9 cellular contexts compared by ENCODE assay signal in genomic region chr5:133053463-133053862, GRCh38. TPM values are rescaled to one million over a fixed set of nuclear protein-coding genes. Genes with fewer than 3 reads are reported as not detected.
DNase-seq lines count a peak whose midpoint lies in the region; ATAC-seq and TF ChIP-seq lines count a peak whose summit lies in the region.
"Had no signal": no experiment of that assay in that cellular context is flagged by ENCODE, and none has a peak within 500 bp of the region (broad histone marks: within the 10 kb centered on the region; RNA-seq: fewer than 3 reads in every experiment).

No MANE protein-coding gene starts in this region.

- TF ChIP-seq POLR2A in tibial nerve (IDR thresholded peaks at IDR 0.05) = no peak

- 94 to 97% methylated on average over 17 of the region's 17 CpGs for WGBS in heart right ventricle, 2 donors
- WGBS in tibial nerve, 2 donors = 92% methylated on average over 17 of the region's 17 CpGs

- intact Hi-C loops in heart right ventricle (cut with DNase I) (loop anchor here in 3 of 10 donors (2.0 to 10.0 kb wide), 2 partner anchors 89 to 91 kb away; partner anchors contain the start of gene AFF4 (in 3 of the 3)), left cardiac atrium (cut with DNase I) (no loop called here), lower lobe of right lung (cut with DNase I) (no loop called here)

- peak overlapping the region in 8 of 10 donors; percentile 83 to 98 (median 94) for H3K4me3 ChIP-seq in heart right ventricle
- H3K4me3 ChIP-seq in astrocyte of the cerebellum (ENCODE audit: low read depth, low read length) = peak overlapping the region; percentile 97
- peak overlapping the region; percentile 90 for H3K4me3 ChIP-seq in lower lobe of right lung
- H3K4me3 ChIP-seq in tibial nerve = peak overlapping the region in 2 of 4 donors; percentile 94 to 97

- H3K27me3 ChIP-seq in heart right ventricle = no peaks in the 10 kb centered on the region
- no peaks in the 10 kb centered on the region for H3K27me3 ChIP-seq in lower lobe of right lung (ENCODE audit: low read depth)
- H3K27me3 ChIP-seq in tibial nerve = no peaks in the 10 kb centered on the region

- in situ Hi-C loops in astrocyte of the cerebellum (cut with HindIII; ENCODE audit: low sequenced_read_pairs) = no loop called here

- no peak for DNase-seq in heart right ventricle
- no peak for DNase-seq in left cardiac atrium
- DNase-seq in astrocyte of the cerebellum (ENCODE audit: low read depth) = no peak
- DNase-seq in lower lobe of right lung = no peak
- no peak for DNase-seq in H4 (ENCODE audit: low spot score)
- no peak for DNase-seq in stimulated activated CD4-positive, alpha-beta T cell treated with anti-CD3 and anti-CD28 coated beads, Interleukin-4, amount 100 ng/mL, for 1 hour
- no peak for DNase-seq in NCI-H2227 (lab: John Stamatoyannopoulos, UW; ENCODE audit: unreplicated experiment)
- DNase-seq in tibial nerve (ENCODE audit: low spot score in 2 of 2) = no peak
- DNase-seq: DMS79 had no signal

- TF ChIP-seq CTCF in heart right ventricle (IDR thresholded peaks at IDR 0.05) (no peak), astrocyte of the cerebellum (IDR thresholded peaks at IDR 0.05; ENCODE audit: low read depth, low read length, missing control alignments) (no peak), lower lobe of right lung (IDR thresholded peaks at IDR 0.05) (no peak), tibial nerve (IDR thresholded peaks at IDR 0.05) (no peak)

- peaks cover 6 to 82% (median 69%) of the 10 kb centered on the region in 9 donors for H3K4me1 ChIP-seq in heart right ventricle
- peaks cover 51% of the 10 kb centered on the region for H3K4me1 ChIP-seq in lower lobe of right lung
- H3K4me1 ChIP-seq in tibial nerve = peaks cover 0 to 65% (median 22%) of the 10 kb centered on the region in 4 donors

- no peak for TF ChIP-seq EP300 in tibial nerve (IDR thresholded peaks at IDR 0.05)

- H3K27ac ChIP-seq in heart right ventricle (no peak overlapping the region), lower lobe of right lung (no peak overlapping the region), tibial nerve (peak overlapping the region in 1 of 4 donors; percentile 98)

- no peaks in the 10 kb centered on the region for H3K36me3 ChIP-seq in heart right ventricle
- no peaks in the 10 kb centered on the region for H3K36me3 ChIP-seq in lower lobe of right lung
- no peaks in the 10 kb centered on the region for H3K36me3 ChIP-seq in tibial nerve

- ATAC-seq in heart right ventricle (no peak), left cardiac atrium (no peak), lower lobe of right lung (no peak)

- H3K9me3 ChIP-seq in heart right ventricle (no peaks in the 10 kb centered on the region), lower lobe of right lung (no peaks in the 10 kb centered on the region), tibial nerve (no peaks in the 10 kb centered on the region)

RNA-seq across cellular contexts. Expression of gene HSPA4, which starts 1.6 kb away (rescaled TPM):
- total RNA-seq in heart right ventricle = 100 to 1,000 TPM in 6 of 10 donors, 10 to 100 TPM in 4; 79.6 to 156 (median 111) TPM
- 100 to 1,000 TPM in 1 of 2 donors, 10 to 100 TPM in 1; 44.9 to 179 TPM for polyA plus RNA-seq in heart right ventricle
- total RNA-seq in left cardiac atrium = 10 to 100 TPM; 68.0 to 79.9 TPM
- 66.0 TPM for total RNA-seq in lower lobe of right lung
- total RNA-seq in H4 (2014; rRNA removed; shearing (Covaris generic)) = 190 and 227 TPM in 2 replicates
- 10 to 100 TPM; 32.8 to 48.3 (median 45.4) TPM for total RNA-seq in tibial nerve

RNA-seq across cellular contexts. Expression of gene ZCCHC10, which starts 27.1 kb away (rescaled TPM):
- total RNA-seq in heart right ventricle (10 to 100 TPM; 12.2 to 22.4 (median 19.4) TPM), left cardiac atrium (10 to 100 TPM; 14.9 to 19.2 TPM), lower lobe of right lung (18.5 TPM), tibial nerve (1 to 10 TPM; 7.4 to 9.0 (median 8.3) TPM)
- polyA plus RNA-seq in heart right ventricle = 10 to 100 TPM; 15.4 to 29.9 TPM
- 35.6 and 68.6 TPM in 2 replicates for total RNA-seq in H4 (2014; rRNA removed; shearing (Covaris generic))
